ENCODE assay signal across 8 cellular contexts in genomic region chr22:37019309-37020191, GRCh38. TPM values are rescaled to one million over a fixed set of nuclear protein-coding genes. Genes with fewer than 3 reads are reported as not detected.
DNase-seq lines count a peak whose midpoint lies in the region; ATAC-seq, FAIRE-seq and TF ChIP-seq lines count a peak whose summit lies in the region.

Gene MPST, plus strand, starts transcription at chr22:37019742. Its CDS starts 95 bp downstream, at chr22:37019837.
Gene TST, minus strand, starts transcription at chr22:37019447. Its CDS starts 715 bp downstream, at chr22:37018732.

- TF ChIP-seq POLR2A in Peyer's patch (IDR thresholded peaks at IDR 0.05): peak; percentile 57 to 90

- H3K4me3 ChIP-seq in BE2C (ENCODE audit: low read depth, low read length) (peak within 1 kb of the TSS; percentile 73), Peyer's patch (peak within 1 kb of the TSS; percentile 69 to 98 (median 90)), neutrophil (ENCODE audit: low read depth in 1 of 2, low read length in 1 of 2) (peak within 1 kb of the TSS; percentile 89 to 91)

- peaks cover 2% of the 10 kb centered on the region for H3K4me1 Mint-ChIP-seq in activated naive CD8-positive, alpha-beta T cell (ENCODE audit: low read depth)
- peaks cover 9% of the 10 kb centered on the region for H3K4me1 Mint-ChIP-seq in glutamatergic neuron (ENCODE audit: low read depth, unreplicated experiment)

- H3K27me3 ChIP-seq in BE2C (no peaks in the 10 kb centered on the region), Peyer's patch (no peaks in the 10 kb centered on the region), neutrophil (no peaks in the 10 kb centered on the region)

- peaks cover 7% of the 10 kb centered on the region for H3K27me3 Mint-ChIP-seq in activated naive CD8-positive, alpha-beta T cell
- no peaks in the 10 kb centered on the region for H3K27me3 Mint-ChIP-seq in glutamatergic neuron (ENCODE audit: unreplicated experiment)

- H3K27ac Mint-ChIP-seq in activated naive CD8-positive, alpha-beta T cell: peak within 1 kb of the TSS; percentile 46
- H3K27ac Mint-ChIP-seq in glutamatergic neuron (ENCODE audit: unreplicated experiment): peak within 1 kb of the TSS; percentile 94

- H3K4me1 ChIP-seq in BE2C: peaks cover 6% of the 10 kb centered on the region
- H3K4me1 ChIP-seq in Peyer's patch: peaks cover 3 to 68% (median 12%) of the 10 kb centered on the region in 4 donors
- H3K4me1 ChIP-seq in neutrophil (ENCODE audit: control insufficient read depth in 1 of 2, insufficient read depth in 1 of 2, low read depth in 1 of 2, low read length in 1 of 2): peaks cover 36 to 37% of the 10 kb centered on the region in 2 experiments

- H3K9me3 ChIP-seq in BE2C (no peaks in the 10 kb centered on the region), Peyer's patch (no peaks in the 10 kb centered on the region), neutrophil (no peaks in the 10 kb centered on the region)

- no peak; the same call in 1 of the 2 replicates for TF ChIP-seq CTCF in BE2C (IDR thresholded peaks at IDR 0.05; ENCODE audit: low read depth, low read length)
- peak in 5 of 6 experiments; percentile 16 to 79 (median 66) for TF ChIP-seq CTCF in Peyer's patch (IDR thresholded peaks at IDR 0.05)
- TF ChIP-seq CTCF in glutamatergic neuron (IDR thresholded peaks at IDR 0.05; ENCODE audit: partially characterized antibody, unreplicated experiment): no peak
- peak; percentile 43 for TF ChIP-seq CTCF in neutrophil (IDR thresholded peaks at IDR 0.05)

- H3K36me3 ChIP-seq in BE2C (peaks cover 29% of the 10 kb centered on the region), Peyer's patch (peaks cover 0 to 4% (median 0%) of the 10 kb centered on the region in 3 donors), neutrophil (peaks cover 18% of the 10 kb centered on the region)

- ATAC-seq in GM18909 (IDR thresholded peaks at IDR 0.05; ENCODE audit: poor library complexity, unreplicated experiment) (peak; percentile 56), HG03460 (IDR thresholded peaks at IDR 0.05; ENCODE audit: unreplicated experiment) (peak; percentile 57)

- H3K27ac ChIP-seq in Peyer's patch (peak within 1 kb of the TSS; percentile 80 to 99 (median 94)), neutrophil (peak within 1 kb of the TSS; percentile 91)

- peak; percentile 89 for DNase-seq in BE2C
- peak; percentile 49 to 86 (median 84) for DNase-seq in Peyer's patch
- peak; percentile 78 for DNase-seq in glutamatergic neuron
- DNase-seq in urothelium cell line (ENCODE audit: low spot score): peak; percentile 95

- H3K9me3 Mint-ChIP-seq in activated naive CD8-positive, alpha-beta T cell (ENCODE audit: low read depth): no peaks in the 10 kb centered on the region
- peaks cover 5% of the 10 kb centered on the region for H3K9me3 Mint-ChIP-seq in glutamatergic neuron (ENCODE audit: unreplicated experiment)

- no peaks in the 10 kb centered on the region for H3K36me3 Mint-ChIP-seq in activated naive CD8-positive, alpha-beta T cell
- no peaks in the 10 kb centered on the region for H3K36me3 Mint-ChIP-seq in glutamatergic neuron (ENCODE audit: unreplicated experiment)

- FAIRE-seq in urothelium cell line (lab: Jason Lieb, UNC): peak; percentile 70

- H3K4me3 Mint-ChIP-seq in activated naive CD8-positive, alpha-beta T cell: peak within 1 kb of the TSS; percentile 82
- peak within 1 kb of the TSS; percentile 92 for H3K4me3 Mint-ChIP-seq in glutamatergic neuron (ENCODE audit: unreplicated experiment)

RNA-seq across cellular contexts. Expression of gene MPST, which starts in this region (rescaled TPM):
- polyA plus RNA-seq in BE2C (2012; ENCODE audit: insufficient read depth, insufficient read length, low read depth): 113 TPM
- total RNA-seq in Peyer's patch (100 to 1,000 TPM; 128 to 498 (median 394) TPM), glutamatergic neuron (ENCODE audit: unreplicated experiment) (58.8 TPM)

RNA-seq across cellular contexts. Expression of gene TST, which starts in this region (rescaled TPM):
- 11.4 TPM for polyA plus RNA-seq in BE2C (2012; ENCODE audit: insufficient read depth, insufficient read length, low read depth)
- 100 to 1,000 TPM in 3 of 4 donors, 10 to 100 TPM in 1; 93.3 to 485 (median 249) TPM for total RNA-seq in Peyer's patch
- total RNA-seq in glutamatergic neuron (ENCODE audit: unreplicated experiment): 10.4 TPM

Comparison
In these comparisons a context has a peak if more than half of its experiments do, and no peak if none do; other contexts are left out.
1. Peak in every context shown above with its lines: DNase-seq, ATAC-seq, H3K4me3 ChIP-seq and H3K27ac ChIP-seq.
2. CTCF ChIP-seq: peak in Peyer's patch (5 of 6) and neutrophil (single experiment); none in BE2C (single experiment) and glutamatergic neuron (single experiment).